28 cellular contexts compared by ENCODE assay signal in the genomic region with DNA sequence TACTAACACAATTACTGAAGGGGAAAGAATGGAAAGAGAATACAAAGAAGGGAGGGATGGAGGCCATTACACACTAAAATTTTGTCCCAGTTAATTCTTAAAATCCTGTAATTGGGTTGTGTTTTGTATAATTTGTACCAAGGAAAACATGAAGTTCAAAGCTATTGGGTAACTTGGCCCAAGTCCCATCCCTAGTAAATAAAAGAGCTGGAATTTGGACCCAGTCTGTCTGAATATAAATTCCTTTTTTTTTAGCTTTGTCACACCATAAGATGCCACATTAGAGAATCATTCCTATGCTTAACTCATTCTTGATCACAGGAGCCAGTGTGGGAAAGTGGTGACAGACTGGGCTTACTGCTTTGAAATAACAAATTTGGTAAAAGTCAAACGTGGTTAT.
"Had no signal": no experiment of that assay in that cellular context is flagged by ENCODE, and none has a peak within 500 bp of the region (broad histone marks: within the 10 kb centered on the region; RNA-seq: fewer than 3 reads in every experiment).

No MANE protein-coding gene starts in this region.

- H3K4me3 ChIP-seq: colonic mucosa, coronary artery, dorsolateral prefrontal cortex, esophagus muscularis mucosa, esophagus squamous epithelium, gastrocnemius medialis, gastroesophageal sphincter, heart left ventricle, heart right ventricle had no signal

- FAIRE-seq: colon, endometrium, endothelial cell of umbilical vein, frontal cortex had no signal

- H3K4me1 ChIP-seq: colonic mucosa, esophagus muscularis mucosa, esophagus squamous epithelium, foreskin keratinocyte, gastrocnemius medialis, gastroesophageal sphincter, heart left ventricle, heart right ventricle had no signal

- DNase-seq: colonic mucosa; cortex of kidney; dermis blood vessel endothelial cell; dorsolateral prefrontal cortex; effector CD4-positive, alpha-beta T cell; effector CD8-positive, alpha-beta T cell; effector memory CD4-positive, alpha-beta T cell; effector memory CD8-positive, alpha-beta T cell; endodermal cell; erythroblast; esophagus squamous epithelium; foreskin fibroblast; foreskin keratinocyte; foreskin melanocyte; gastrocnemius medialis; glutamatergic neuron; head of caudate nucleus; heart left ventricle; heart right ventricle had no signal

- ATAC-seq: effector memory CD8-positive, alpha-beta T cell; esophagus mucosa; foreskin keratinocyte; gastrocnemius medialis; gastroesophageal sphincter; heart left ventricle; heart right ventricle had no signal

- H3K36me3 ChIP-seq: colonic mucosa, esophagus muscularis mucosa, esophagus squamous epithelium, gastrocnemius medialis, gastroesophageal sphincter, heart left ventricle, heart right ventricle had no signal

- H3K9me3 ChIP-seq: colonic mucosa, gastrocnemius medialis had no signal

- H3K27me3 ChIP-seq: colonic mucosa, esophagus squamous epithelium, foreskin keratinocyte, gastrocnemius medialis, gastroesophageal sphincter, heart left ventricle, heart right ventricle had no signal

- H3K27ac ChIP-seq: colonic mucosa, coronary artery, dorsolateral prefrontal cortex, epithelial cell of prostate, esophagus muscularis mucosa, esophagus squamous epithelium, foreskin keratinocyte, gastrocnemius medialis, gastroesophageal sphincter, heart left ventricle, heart right ventricle had no signal
